ENCODE assay signal across 20 cellular contexts in genomic region chr18:51751901-51752300, GRCh38.
DNase-seq lines count a peak whose midpoint lies in the region; ATAC-seq lines count a peak whose summit lies in the region.
"Had no signal": no experiment of that assay in that cellular context is flagged by ENCODE, and none has a peak within 500 bp of the region (broad histone marks: within the 10 kb centered on the region; RNA-seq: fewer than 3 reads in every experiment).

No MANE protein-coding gene starts in this region.

- no peaks in the 10 kb centered on the region for H3K36me3 Mint-ChIP-seq in activated T-helper 17 cell treated with anti-CD3 and anti-CD28 coated beads, Interleukin-2, amount 50 U/mL, for 72 hours (ENCODE audit: low read depth)
- no peaks in the 10 kb centered on the region for H3K36me3 Mint-ChIP-seq in activated naive CD8-positive, alpha-beta T cell treated with anti-CD3 and anti-CD28 coated beads, Interleukin-2, amount 50 U/mL, for 24 hours (ENCODE audit: low read depth)
- H3K36me3 Mint-ChIP-seq: type B pancreatic cell had no signal

- no peaks in the 10 kb centered on the region for H3K9me3 Mint-ChIP-seq in activated T-helper 17 cell treated with anti-CD3 and anti-CD28 coated beads, Interleukin-2, amount 50 U/mL, for 72 hours
- no peaks in the 10 kb centered on the region for H3K9me3 Mint-ChIP-seq in activated naive CD8-positive, alpha-beta T cell treated with anti-CD3 and anti-CD28 coated beads, Interleukin-2, amount 50 U/mL, for 24 hours
- H3K9me3 Mint-ChIP-seq: CD4-positive, alpha-beta T cell; stimulated activated naive CD8-positive, alpha-beta T cell treated with anti-CD3 and anti-CD28 coated beads, Interleukin-15, Interleukin-2, amounts not matched to agents 100 ng/mL and 50 ng/mL, for 24 hours; type B pancreatic cell had no signal

- DNase-seq in Ammon's horn (ENCODE audit: low spot score) (peak; percentile 5), HuH-7.5 (ENCODE audit: low spot score) (no peak), COLO668 (lab: John Stamatoyannopoulos, UW; ENCODE audit: unreplicated experiment) (no peak), NCI-H226 (no peak)
- no peak for DNase-seq in activated naive CD8-positive, alpha-beta T cell treated with anti-CD3 and anti-CD28 coated beads, Interleukin-2, amount 50 U/mL, for 24 hours
- DNase-seq: caudate nucleus; CD4-positive, alpha-beta T cell; DMS79; erythroblast; gastrocnemius medialis; NCI-H1417 treated with DMSO at 0.1 percent for 48 hours; NCI-H2171 treated with DMSO at 0.1 percent for 48 hours; NCI-H82; PC-9; right cardiac atrium had no signal

- H3K4me3 Mint-ChIP-seq in activated T-helper 17 cell treated with anti-CD3 and anti-CD28 coated beads, Interleukin-2, amount 50 U/mL, for 72 hours: no peak overlapping the region
- H3K4me3 Mint-ChIP-seq in activated naive CD8-positive, alpha-beta T cell treated with anti-CD3 and anti-CD28 coated beads, Interleukin-2, amount 50 U/mL, for 24 hours: no peak overlapping the region
- H3K4me3 Mint-ChIP-seq: CD4-positive, alpha-beta T cell; stimulated activated naive CD8-positive, alpha-beta T cell treated with anti-CD3 and anti-CD28 coated beads, Interleukin-15, Interleukin-2, amounts not matched to agents 100 ng/mL and 50 ng/mL, for 24 hours; type B pancreatic cell had no signal

- ATAC-seq in GM19468 (IDR thresholded peaks at IDR 0.05; ENCODE audit: extremely low read depth, unreplicated experiment): peak; percentile 23
- ATAC-seq in HG03060 (IDR thresholded peaks at IDR 0.05; ENCODE audit: low read depth, unreplicated experiment): peak; percentile 63
- ATAC-seq in activated T-helper 17 cell treated with anti-CD3 and anti-CD28 coated beads, Interleukin-2, amount 50 U/mL, for 72 hours (replicated peaks): peak; percentile 49
- no peak for ATAC-seq in activated naive CD8-positive, alpha-beta T cell treated with anti-CD3 and anti-CD28 coated beads, Interleukin-2, amount 50 U/mL, for 24 hours
- ATAC-seq: gastrocnemius medialis, right cardiac atrium had no signal

- H3K27ac Mint-ChIP-seq in activated T-helper 17 cell treated with anti-CD3 and anti-CD28 coated beads, Interleukin-2, amount 50 U/mL, for 72 hours: no peak overlapping the region
- H3K27ac Mint-ChIP-seq in activated naive CD8-positive, alpha-beta T cell treated with anti-CD3 and anti-CD28 coated beads, Interleukin-2, amount 50 U/mL, for 24 hours: no peak overlapping the region
- H3K27ac Mint-ChIP-seq: CD4-positive, alpha-beta T cell; stimulated activated naive CD8-positive, alpha-beta T cell treated with anti-CD3 and anti-CD28 coated beads, Interleukin-15, Interleukin-2, amounts not matched to agents 100 ng/mL and 50 ng/mL, for 24 hours; type B pancreatic cell had no signal

- H3K27me3 Mint-ChIP-seq in activated T-helper 17 cell treated with anti-CD3 and anti-CD28 coated beads, Interleukin-2, amount 50 U/mL, for 72 hours: peaks cover 3% of the 10 kb centered on the region
- no peaks in the 10 kb centered on the region for H3K27me3 Mint-ChIP-seq in activated naive CD8-positive, alpha-beta T cell treated with anti-CD3 and anti-CD28 coated beads, Interleukin-2, amount 50 U/mL, for 24 hours
- H3K27me3 Mint-ChIP-seq: CD4-positive, alpha-beta T cell had no signal

- no peaks in the 10 kb centered on the region for H3K4me1 Mint-ChIP-seq in activated T-helper 17 cell treated with anti-CD3 and anti-CD28 coated beads, Interleukin-2, amount 50 U/mL, for 72 hours
- no peaks in the 10 kb centered on the region for H3K4me1 Mint-ChIP-seq in activated naive CD8-positive, alpha-beta T cell treated with anti-CD3 and anti-CD28 coated beads, Interleukin-2, amount 50 U/mL, for 24 hours
